In genomic region chr1:201459775-201460174, GRCh38 we compare ENCODE assay signal across 2 cellular contexts.
A peak's percentile ranks its signal among the peaks of the same experiment; 100 is the strongest.
TF ChIP-seq lines count a peak whose summit lies in the region.

No MANE protein-coding gene starts in this region.

TF ChIP-seq in Ishikawa, 13 proteins besides CTCF, POLR2A, EP300 and RAD21:
- TF ChIP-seq MAX (IDR thresholded peaks at IDR 0.05) (0 out of 2 replicates have a peak, but pooled peaks have one; percentile 1), YY1 (IDR thresholded peaks at IDR 0.05; ENCODE audit: low read depth) (no peak)

TF ChIP-seq in H1, 55 proteins besides CTCF, POLR2A, EP300 and RAD21:
- TF ChIP-seq USF2 (IDR thresholded peaks at IDR 0.05; ENCODE audit: low read length) = no peak
- TF ChIP-seq CHD7 (IDR thresholded peaks at IDR 0.05; ENCODE audit: insufficient replicate concordance, low read length) = no peak
- no peak for TF ChIP-seq E2F6 (IDR thresholded peaks at IDR 0.05)
- TF ChIP-seq SP2 (IDR thresholded peaks at IDR 0.05; ENCODE audit: low read length) = no peak
- no peak for TF ChIP-seq ASH2L (IDR thresholded peaks at IDR 0.05; ENCODE audit: low read length)
- TF ChIP-seq CHD1 (IDR thresholded peaks at IDR 0.05; ENCODE audit: low read depth, low read length) = no peak
- TF ChIP-seq HDAC2 (IDR thresholded peaks at IDR 0.05; ENCODE audit: borderline replicate concordance in 1 of 2, low read depth in 2 of 2, low read length in 2 of 2) = no peak
- no peak for TF ChIP-seq NRF1 (IDR thresholded peaks at IDR 0.05; ENCODE audit: low read depth, low read length)
- TF ChIP-seq TEAD4 (IDR thresholded peaks at IDR 0.05; ENCODE audit: low read depth, low read length) = no peak
- no peak for TF ChIP-seq JUND (IDR thresholded peaks at IDR 0.05; ENCODE audit: low read length)
- TF ChIP-seq GABPA (IDR thresholded peaks at IDR 0.05; ENCODE audit: borderline replicate concordance, insufficient read depth, low read length) = no peak
- TF ChIP-seq CBX5 (IDR thresholded peaks at IDR 0.05; ENCODE audit: low read depth, low read length) = no peak
- no peak for TF ChIP-seq TAF7 (optimal IDR thresholded peaks at IDR 0.05; ENCODE audit: borderline replicate concordance, low read depth, low read length)
